Comparison of ENCODE assay signal across 32 cellular contexts in genomic region chr16:5143761-5144620, GRCh38.
"Had no signal": no experiment of that assay in that cellular context is flagged by ENCODE, and none has a peak within 500 bp of the region (broad histone marks: within the 10 kb centered on the region; RNA-seq: fewer than 3 reads in every experiment).

No MANE protein-coding gene starts in this region.

- H3K9me3 ChIP-seq: body of pancreas, breast epithelium had no signal

- H3K9me3 Mint-ChIP-seq: activated CD4-positive, alpha-beta memory T cell treated with anti-CD3 and anti-CD28 coated beads, Interleukin-2, amount 10 ng/mL, durations not matched to agents 7 days and 5 days; activated CD4-positive, alpha-beta T cell treated with anti-CD3 and anti-CD28 coated beads, Interleukin-2, amount 10 ng/mL, durations not matched to agents 7 days and 5 days; activated naive CD4-positive, alpha-beta T cell treated with anti-CD3 and anti-CD28 coated beads, Interleukin-2, amount 10 ng/mL, durations not matched to agents 7 days and 5 days; activated naive CD4-positive, alpha-beta T cell treated with anti-CD3 and anti-CD28 coated beads, Interleukin-2, amount 50 U/mL, for 24 hours; activated naive CD8-positive, alpha-beta T cell treated with anti-CD3 and anti-CD28 coated beads, Interleukin-2, amount 10 ng/mL, durations not matched to agents 7 days and 5 days; activated naive CD8-positive, alpha-beta T cell treated with anti-CD3 and anti-CD28 coated beads, Interleukin-2, amount 50 U/mL, for 24 hours; activated T-cell treated with anti-CD3 and anti-CD28 coated beads, Interleukin-2, amount 50 U/mL, for 24 hours; activated T-helper 2 cell treated with anti-CD3 and anti-CD28 coated beads, Interferon-gamma antibody, Interleukin-2, Interleukin-4, amounts not matched to agents 10 μg/mL and 5 μg/mL and 100 μg/mL, durations not matched to agents 14 hours and 24 hours and 36 hours; T-cell had no signal

- H3K27ac Mint-ChIP-seq: activated CD4-positive, alpha-beta memory T cell treated with anti-CD3 and anti-CD28 coated beads, Interleukin-2, amount 10 ng/mL, durations not matched to agents 7 days and 5 days; activated CD4-positive, alpha-beta T cell treated with anti-CD3 and anti-CD28 coated beads for 36 hours; activated CD4-positive, alpha-beta T cell treated with anti-CD3 and anti-CD28 coated beads, Interleukin-2, amount 10 ng/mL, durations not matched to agents 7 days and 5 days; activated CD8-positive, alpha-beta memory T cell treated with anti-CD3 and anti-CD28 coated beads, Interleukin-2, amount 10 ng/mL, durations not matched to agents 7 days and 5 days; activated CD8-positive, alpha-beta T cell treated with anti-CD3 and anti-CD28 coated beads, Interleukin-2, amount 10 ng/mL, durations not matched to agents 7 days and 5 days; activated naive CD4-positive, alpha-beta T cell treated with anti-CD3 and anti-CD28 coated beads, Interleukin-2, amount 10 ng/mL, durations not matched to agents 7 days and 5 days; activated naive CD4-positive, alpha-beta T cell treated with anti-CD3 and anti-CD28 coated beads, Interleukin-2, amount 50 U/mL, for 24 hours; activated naive CD8-positive, alpha-beta T cell; activated naive CD8-positive, alpha-beta T cell treated with anti-CD3 and anti-CD28 coated beads, Interleukin-2, amount 10 ng/mL, durations not matched to agents 7 days and 5 days; activated naive CD8-positive, alpha-beta T cell treated with anti-CD3 and anti-CD28 coated beads, Interleukin-2, amount 50 U/mL, for 24 hours; activated T-cell treated with anti-CD3 and anti-CD28 coated beads, Interleukin-2, amount 50 U/mL, for 24 hours; activated T-helper 2 cell treated with anti-CD3 and anti-CD28 coated beads, Interferon-gamma antibody, Interleukin-2, Interleukin-4, amounts not matched to agents 10 μg/mL and 5 μg/mL and 100 μg/mL, durations not matched to agents 14 hours and 24 hours and 36 hours; T-cell; T-helper 17 cell had no signal

- H3K4me1 ChIP-seq: body of pancreas, breast epithelium had no signal

- H3K27me3 ChIP-seq: body of pancreas, brain microvascular endothelial cell, breast epithelium had no signal

- H3K27ac ChIP-seq: body of pancreas, brain microvascular endothelial cell, breast epithelium, VCaP had no signal

- DNase-seq: activated CD4-positive, alpha-beta memory T cell treated with anti-CD3 and anti-CD28 coated beads, Interleukin-2, amount 10 ng/mL, durations not matched to agents 7 days and 5 days; activated CD4-positive, alpha-beta T cell treated with anti-CD3 and anti-CD28 coated beads for 1 hour; activated CD4-positive, alpha-beta T cell treated with anti-CD3 and anti-CD28 coated beads for 36 hours; activated CD4-positive, alpha-beta T cell treated with anti-CD3 and anti-CD28 coated beads for 48 hours; activated CD4-positive, alpha-beta T cell treated with anti-CD3 and anti-CD28 coated beads, Interleukin-2, amount 10 ng/mL, durations not matched to agents 7 days and 5 days; activated CD4-positive, CD25-positive, alpha-beta regulatory T cell; activated CD8-positive, alpha-beta memory T cell treated with anti-CD3 and anti-CD28 coated beads for 24 hours; activated CD8-positive, alpha-beta memory T cell treated with anti-CD3 and anti-CD28 coated beads, Interleukin-2, amount 10 ng/mL, durations not matched to agents 7 days and 5 days; activated CD8-positive, alpha-beta memory T cell treated with anti-CD3 and anti-CD28 coated beads, Interleukin-2, amount 50 U/mL, for 48 hours; activated CD8-positive, alpha-beta T cell treated with anti-CD3 and anti-CD28 coated beads, Interleukin-2, amount 10 ng/mL, durations not matched to agents 7 days and 5 days; activated effector memory CD4-positive, alpha-beta T cell treated with Interleukin-2 at 50 U/mL for 16 hours; activated gamma-delta T cell; activated naive CD4-positive, alpha-beta T cell treated with anti-CD3 and anti-CD28 coated beads, Interleukin-2, amount 10 ng/mL, durations not matched to agents 7 days and 5 days; activated naive CD4-positive, alpha-beta T cell treated with Interleukin-2 at 50 U/mL for 16 hours; activated naive CD8-positive, alpha-beta T cell treated with anti-CD3 and anti-CD28 coated beads, Interleukin-2, amount 10 ng/mL, durations not matched to agents 7 days and 5 days; activated naive CD8-positive, alpha-beta T cell treated with anti-CD3 and anti-CD28 coated beads, Interleukin-2, amount 50 U/mL, for 24 hours; activated T-cell treated with anti-CD3 and anti-CD28 coated beads, Interleukin-2, amount 50 U/mL, for 24 hours; activated T-cell treated with anti-CD3 and anti-CD28 coated beads, Interleukin-2, amount 50 U/mL, for 48 hours; amygdala; anterior cingulate cortex; body of pancreas; brain microvascular endothelial cell; central memory CD4-positive, alpha-beta T cell; T-cell; T-helper 17 cell; T-helper 9 cell had no signal

- H3K4me1 Mint-ChIP-seq: activated CD4-positive, alpha-beta memory T cell treated with anti-CD3 and anti-CD28 coated beads, Interleukin-2, amount 10 ng/mL, durations not matched to agents 7 days and 5 days; activated CD4-positive, alpha-beta T cell treated with anti-CD3 and anti-CD28 coated beads for 36 hours; activated CD4-positive, alpha-beta T cell treated with anti-CD3 and anti-CD28 coated beads, Interleukin-2, amount 10 ng/mL, durations not matched to agents 7 days and 5 days; activated CD8-positive, alpha-beta memory T cell treated with anti-CD3 and anti-CD28 coated beads, Interleukin-2, amount 10 ng/mL, durations not matched to agents 7 days and 5 days; activated naive CD4-positive, alpha-beta T cell treated with anti-CD3 and anti-CD28 coated beads, Interleukin-2, amount 10 ng/mL, durations not matched to agents 7 days and 5 days; activated naive CD4-positive, alpha-beta T cell treated with anti-CD3 and anti-CD28 coated beads, Interleukin-2, amount 50 U/mL, for 24 hours; activated naive CD8-positive, alpha-beta T cell treated with anti-CD3 and anti-CD28 coated beads, Interleukin-2, amount 10 ng/mL, durations not matched to agents 7 days and 5 days; activated naive CD8-positive, alpha-beta T cell treated with anti-CD3 and anti-CD28 coated beads, Interleukin-2, amount 50 U/mL, for 24 hours; T-cell had no signal

- H3K36me3 Mint-ChIP-seq: activated CD8-positive, alpha-beta memory T cell treated with anti-CD3 and anti-CD28 coated beads, Interleukin-2, amount 10 ng/mL, durations not matched to agents 7 days and 5 days; activated naive CD4-positive, alpha-beta T cell treated with anti-CD3 and anti-CD28 coated beads, Interleukin-2, amount 10 ng/mL, durations not matched to agents 7 days and 5 days; activated naive CD4-positive, alpha-beta T cell treated with anti-CD3 and anti-CD28 coated beads, Interleukin-2, amount 50 U/mL, for 24 hours; activated naive CD8-positive, alpha-beta T cell; activated naive CD8-positive, alpha-beta T cell treated with anti-CD3 and anti-CD28 coated beads, Interleukin-2, amount 10 ng/mL, durations not matched to agents 7 days and 5 days; T-cell had no signal

- H3K4me3 Mint-ChIP-seq: activated CD4-positive, alpha-beta memory T cell treated with anti-CD3 and anti-CD28 coated beads, Interleukin-2, amount 10 ng/mL, durations not matched to agents 7 days and 5 days; activated CD4-positive, alpha-beta T cell treated with anti-CD3 and anti-CD28 coated beads for 36 hours; activated CD4-positive, alpha-beta T cell treated with anti-CD3 and anti-CD28 coated beads, Interleukin-2, amount 10 ng/mL, durations not matched to agents 7 days and 5 days; activated CD8-positive, alpha-beta memory T cell treated with anti-CD3 and anti-CD28 coated beads, Interleukin-2, amount 10 ng/mL, durations not matched to agents 7 days and 5 days; activated CD8-positive, alpha-beta T cell treated with anti-CD3 and anti-CD28 coated beads, Interleukin-2, amount 10 ng/mL, durations not matched to agents 7 days and 5 days; activated naive CD4-positive, alpha-beta T cell treated with anti-CD3 and anti-CD28 coated beads, Interleukin-2, amount 10 ng/mL, durations not matched to agents 7 days and 5 days; activated naive CD4-positive, alpha-beta T cell treated with anti-CD3 and anti-CD28 coated beads, Interleukin-2, amount 50 U/mL, for 24 hours; activated naive CD8-positive, alpha-beta T cell; activated naive CD8-positive, alpha-beta T cell treated with anti-CD3 and anti-CD28 coated beads, Interleukin-2, amount 10 ng/mL, durations not matched to agents 7 days and 5 days; activated naive CD8-positive, alpha-beta T cell treated with anti-CD3 and anti-CD28 coated beads, Interleukin-2, amount 50 U/mL, for 24 hours; activated T-cell treated with anti-CD3 and anti-CD28 coated beads, Interleukin-2, amount 50 U/mL, for 24 hours; T-cell; T-helper 17 cell had no signal

- H3K27me3 Mint-ChIP-seq: activated CD4-positive, alpha-beta memory T cell treated with anti-CD3 and anti-CD28 coated beads, Interleukin-2, amount 10 ng/mL, durations not matched to agents 7 days and 5 days; activated CD4-positive, alpha-beta T cell treated with anti-CD3 and anti-CD28 coated beads, Interleukin-2, amount 10 ng/mL, durations not matched to agents 7 days and 5 days had no signal

- H3K4me3 ChIP-seq: body of pancreas, breast epithelium had no signal

- ATAC-seq: activated CD4-positive, alpha-beta T cell treated with anti-CD3 and anti-CD28 coated beads for 36 hours; activated CD4-positive, CD25-positive, alpha-beta regulatory T cell treated with anti-CD3 and anti-CD28 coated beads, Interleukin-2, amount 50 U/mL, for 24 hours; activated CD8-positive, alpha-beta memory T cell treated with anti-CD3 and anti-CD28 coated beads, Interleukin-2, amount 10 ng/mL, durations not matched to agents 7 days and 5 days; activated CD8-positive, alpha-beta T cell treated with anti-CD3 and anti-CD28 coated beads, Interleukin-2, amount 10 ng/mL, durations not matched to agents 7 days and 5 days; activated naive CD8-positive, alpha-beta T cell treated with anti-CD3 and anti-CD28 coated beads, Interleukin-2, amount 50 U/mL, for 24 hours; body of pancreas; T-cell; T-helper 17 cell had no signal

- H3K36me3 ChIP-seq: brain microvascular endothelial cell, breast epithelium had no signal
